Comparison of ENCODE assay signal across 21 cellular contexts in the genomic region with DNA sequence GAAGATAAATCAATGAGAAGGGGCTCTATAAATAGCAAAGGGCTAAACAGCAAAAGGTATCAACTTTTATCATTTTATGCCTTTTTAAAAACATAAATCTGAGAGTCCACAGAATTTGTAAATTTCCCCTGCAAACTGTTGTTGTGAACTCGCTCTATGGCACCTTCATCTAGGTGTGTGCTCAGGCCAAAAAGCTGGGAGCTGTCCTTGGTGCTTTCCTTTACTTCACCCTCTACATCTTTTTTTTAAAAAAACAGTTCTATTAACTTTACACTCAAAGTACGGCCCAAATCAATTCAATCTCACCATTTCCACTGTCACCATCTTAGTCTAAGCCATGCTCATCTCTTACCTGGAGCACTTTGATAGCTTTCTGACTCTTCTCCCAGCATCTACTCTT.
"Had no signal": no experiment of that assay in that cellular context is flagged by ENCODE, and none has a peak within 500 bp of the region (broad histone marks: within the 10 kb centered on the region; RNA-seq: fewer than 3 reads in every experiment).

No MANE protein-coding gene starts in this region.

- H3K4me1 ChIP-seq: esophagus muscularis mucosa, gastroesophageal sphincter, lower lobe of right lung, spleen, upper lobe of right lung had no signal

- DNase-seq: activated CD4-positive, alpha-beta T cell treated with anti-CD3 and anti-CD28 coated beads, Interleukin-2, amount 10 ng/mL, durations not matched to agents 24 days and 14 days; activated CD8-positive, alpha-beta memory T cell treated with anti-CD3 and anti-CD28 coated beads, Interleukin-2, amount 50 U/mL, for 4 hours; activated effector memory CD4-positive, alpha-beta T cell treated with anti-CD3 and anti-CD28 coated beads, Interleukin-2, amount 50 U/mL, for 16 hours; activated naive CD4-positive, alpha-beta T cell treated with anti-CD3 and anti-CD28 coated beads, Interleukin-2, amount 50 U/mL, for 16 hours; activated T-cell treated with anti-CD3 and anti-CD28 coated beads, Interleukin-2, amount 50 U/mL, for 48 hours; aorta; effector CD4-positive, alpha-beta T cell; heart right ventricle; left colon; lower lobe of right lung; occipital lobe; posterior cingulate gyrus; spleen; stimulated activated naive B cell treated with anti-CD40 and anti-IgM and Interleukin-4, amounts not matched to agents 10 μg/mL and 1 μg/mL and 100 μg/mL, for 72 hours; T1000; upper lobe of right lung had no signal

- H3K27ac Mint-ChIP-seq: activated CD4-positive, alpha-beta T cell treated with anti-CD3 and anti-CD28 coated beads, Interleukin-2, amount 10 ng/mL, durations not matched to agents 24 days and 14 days; mesothelial cell of epicardium; natural killer cell treated with Interleukin-12 subunit alpha and Interleukin-12 subunit beta and Interleukin-15 and Interleukin-18, amount 100 ng/mL, for 72 hours; stimulated activated naive B cell treated with anti-CD40 and anti-IgM and Interleukin-4, amounts not matched to agents 10 μg/mL and 1 μg/mL and 100 μg/mL, for 72 hours had no signal

- H3K27me3 Mint-ChIP-seq: activated CD4-positive, alpha-beta T cell treated with anti-CD3 and anti-CD28 coated beads, Interleukin-2, amount 10 ng/mL, durations not matched to agents 24 days and 14 days; natural killer cell treated with Interleukin-12 subunit alpha and Interleukin-12 subunit beta and Interleukin-15 and Interleukin-18, amount 100 ng/mL, for 72 hours had no signal

- H3K4me3 ChIP-seq: esophagus muscularis mucosa, gastroesophageal sphincter, heart right ventricle, lower lobe of right lung, spleen, thoracic aorta, upper lobe of right lung had no signal

- H3K4me3 Mint-ChIP-seq: activated CD4-positive, alpha-beta T cell treated with anti-CD3 and anti-CD28 coated beads, Interleukin-2, amount 10 ng/mL, durations not matched to agents 24 days and 14 days; mesothelial cell of epicardium; natural killer cell treated with Interleukin-12 subunit alpha and Interleukin-12 subunit beta and Interleukin-15 and Interleukin-18, amount 100 ng/mL, for 72 hours; stimulated activated naive B cell treated with anti-CD40 and anti-IgM and Interleukin-4, amounts not matched to agents 10 μg/mL and 1 μg/mL and 100 μg/mL, for 72 hours had no signal

- H3K4me1 Mint-ChIP-seq: activated CD4-positive, alpha-beta T cell treated with anti-CD3 and anti-CD28 coated beads, Interleukin-2, amount 10 ng/mL, durations not matched to agents 24 days and 14 days; mesothelial cell of epicardium; stimulated activated naive B cell treated with anti-CD40 and anti-IgM and Interleukin-4, amounts not matched to agents 10 μg/mL and 1 μg/mL and 100 μg/mL, for 72 hours had no signal

- H3K27me3 ChIP-seq: esophagus muscularis mucosa, gastroesophageal sphincter, heart right ventricle, spleen, upper lobe of right lung had no signal

- H3K36me3 Mint-ChIP-seq: natural killer cell treated with Interleukin-12 subunit alpha and Interleukin-12 subunit beta and Interleukin-15 and Interleukin-18, amount 100 ng/mL, for 72 hours; stimulated activated naive B cell treated with anti-CD40 and anti-IgM and Interleukin-4, amounts not matched to agents 10 μg/mL and 1 μg/mL and 100 μg/mL, for 72 hours had no signal

- H3K9me3 Mint-ChIP-seq: activated CD4-positive, alpha-beta T cell treated with anti-CD3 and anti-CD28 coated beads, Interleukin-2, amount 10 ng/mL, durations not matched to agents 24 days and 14 days; natural killer cell treated with Interleukin-12 subunit alpha and Interleukin-12 subunit beta and Interleukin-15 and Interleukin-18, amount 100 ng/mL, for 72 hours had no signal

- H3K27ac ChIP-seq: esophagus muscularis mucosa, gastroesophageal sphincter, heart right ventricle, lower lobe of right lung, spleen, thoracic aorta, upper lobe of right lung had no signal

- ATAC-seq: gastroesophageal sphincter; heart right ventricle; left colon; lower lobe of right lung; natural killer cell treated with Interleukin-12 subunit alpha and Interleukin-12 subunit beta and Interleukin-15 and Interleukin-18, amount 100 ng/mL, for 72 hours; stimulated activated naive B cell treated with anti-CD40 and anti-IgM and Interleukin-4, amounts not matched to agents 10 μg/mL and 1 μg/mL and 100 μg/mL, for 72 hours; upper lobe of right lung had no signal

- H3K36me3 ChIP-seq: esophagus muscularis mucosa, gastroesophageal sphincter, heart right ventricle, lower lobe of right lung, spleen, thoracic aorta, upper lobe of right lung had no signal
